Comparison of ENCODE assay signal across 25 cellular contexts in genomic region chr1:41199375-41199774, GRCh38.
"Had no signal": no experiment of that assay in that cellular context is flagged by ENCODE, and none has a peak within 500 bp of the region (broad histone marks: within the 10 kb centered on the region; RNA-seq: fewer than 3 reads in every experiment).

No MANE protein-coding gene starts in this region.

- H3K27ac ChIP-seq: colonic mucosa, epithelial cell of prostate, esophagus squamous epithelium, gastrocnemius medialis, heart right ventricle, left ventricle myocardium inferior, lower lobe of right lung had no signal

- H3K4me1 ChIP-seq: colonic mucosa, esophagus squamous epithelium, lower lobe of right lung had no signal

- ATAC-seq: effector memory CD8-positive, alpha-beta T cell; esophagus mucosa; gastrocnemius medialis; heart right ventricle; left cardiac atrium; lower lobe of right lung; mucosa of descending colon had no signal

- H3K36me3 ChIP-seq: colonic mucosa, esophagus squamous epithelium, gastrocnemius medialis, heart right ventricle, left ventricle myocardium inferior, lower lobe of right lung had no signal

- DNase-seq: colonic mucosa; cortex of kidney; effector CD8-positive, alpha-beta T cell; effector memory CD8-positive, alpha-beta T cell; endodermal cell; erythroblast; esophagus squamous epithelium; foreskin fibroblast; foreskin melanocyte; gastrocnemius medialis; glutamatergic neuron; head of caudate nucleus; heart right ventricle; hippocampal formation; left cardiac atrium; left ventricle myocardium inferior; lower lobe of right lung; mesenchymal stem cell; mucosa of descending colon; naive B cell had no signal

- H3K27me3 ChIP-seq: colonic mucosa, esophagus squamous epithelium, gastrocnemius medialis, heart right ventricle had no signal

- H3K9me3 ChIP-seq: colonic mucosa, gastrocnemius medialis, lower lobe of right lung, mucosa of descending colon had no signal

- H3K4me3 ChIP-seq: colonic mucosa, esophagus squamous epithelium, gastrocnemius medialis, heart right ventricle, left ventricle myocardium inferior, lower lobe of right lung, mucosa of descending colon had no signal

- FAIRE-seq: endometrium, islet of Langerhans, keratinocyte had no signal
